18 cellular contexts compared by ENCODE assay signal in genomic region chr20:23334111-23334510, GRCh38.
"Had no signal": no experiment of that assay in that cellular context is flagged by ENCODE, and none has a peak within 500 bp of the region (broad histone marks: within the 10 kb centered on the region; RNA-seq: fewer than 3 reads in every experiment).

No MANE protein-coding gene starts in this region.

- H3K4me1 ChIP-seq: colonic mucosa, prostate gland, tibial artery, vagina had no signal

- H3K27ac ChIP-seq: cardiac muscle cell, colonic mucosa, heart left ventricle, prostate gland, tibial artery, vagina, VCaP had no signal

- H3K36me3 ChIP-seq: cardiac muscle cell, colonic mucosa, heart left ventricle, prostate gland, tibial artery, vagina had no signal

- H3K27ac Mint-ChIP-seq: activated CD4-positive, alpha-beta memory T cell treated with anti-CD3 and anti-CD28 coated beads, Interleukin-2, amount 10 ng/mL, durations not matched to agents 7 days and 5 days; activated T-cell treated with anti-CD3 and anti-CD28 coated beads, Interleukin-2, amount 50 U/mL, for 72 hours; nephron progenitor cell; T-helper 2 cell treated with Interferon-gamma antibody and Interleukin-4, amounts not matched to agents 5 μg/mL and 100 μg/mL, for 36 hours had no signal

- H3K4me3 ChIP-seq: cardiac muscle cell, colonic mucosa, heart left ventricle, prostate gland, tibial artery, vagina had no signal

- H3K4me3 Mint-ChIP-seq: activated CD4-positive, alpha-beta memory T cell treated with anti-CD3 and anti-CD28 coated beads, Interleukin-2, amount 10 ng/mL, durations not matched to agents 7 days and 5 days; activated T-cell treated with anti-CD3 and anti-CD28 coated beads, Interleukin-2, amount 50 U/mL, for 72 hours; nephron progenitor cell; T-helper 2 cell treated with Interferon-gamma antibody and Interleukin-4, amounts not matched to agents 5 μg/mL and 100 μg/mL, for 36 hours had no signal

- H3K9me3 ChIP-seq: colonic mucosa, heart left ventricle, prostate gland, tibial artery, vagina had no signal

- H3K4me1 Mint-ChIP-seq: nephron progenitor cell had no signal

- FAIRE-seq: islet of Langerhans had no signal

- ATAC-seq: activated T-cell treated with anti-CD3 and anti-CD28 coated beads, Interleukin-2, amount 50 U/mL, for 72 hours; left lobe of liver; sciatic nerve had no signal

- H3K9me3 Mint-ChIP-seq: activated CD4-positive, alpha-beta memory T cell treated with anti-CD3 and anti-CD28 coated beads, Interleukin-2, amount 10 ng/mL, durations not matched to agents 7 days and 5 days; activated T-cell treated with anti-CD3 and anti-CD28 coated beads, Interleukin-2, amount 50 U/mL, for 72 hours; T-helper 2 cell treated with Interferon-gamma antibody and Interleukin-4, amounts not matched to agents 5 μg/mL and 100 μg/mL, for 36 hours had no signal

- H3K27me3 Mint-ChIP-seq: activated CD4-positive, alpha-beta memory T cell treated with anti-CD3 and anti-CD28 coated beads, Interleukin-2, amount 10 ng/mL, durations not matched to agents 7 days and 5 days had no signal

- H3K27me3 ChIP-seq: cardiac muscle cell, colonic mucosa, heart left ventricle, tibial artery, vagina had no signal

- DNase-seq: activated CD4-positive, alpha-beta memory T cell treated with anti-CD3 and anti-CD28 coated beads, Interleukin-2, amount 10 ng/mL, durations not matched to agents 7 days and 5 days; activated T-cell treated with anti-CD3 and anti-CD28 coated beads, Interleukin-2, amount 50 U/mL, for 72 hours; colonic mucosa; effector CD4-positive, alpha-beta T cell; foreskin melanocyte; heart left ventricle; mesenchymal stem cell; nephron progenitor cell; stimulated activated CD4-positive, alpha-beta T cell treated with anti-CD3 and anti-CD28 coated beads, Interleukin-4, amount 100 ng/mL, for 24 hours; tibial artery had no signal
